Comparison of ENCODE assay signal across 12 cellular contexts in genomic region chr2:101124061-101124460, GRCh38. TPM values are rescaled to one million over a fixed set of nuclear protein-coding genes. Genes with fewer than 3 reads are reported as not detected.
DNase-seq lines count a peak whose midpoint lies in the region; ATAC-seq and TF ChIP-seq lines count a peak whose summit lies in the region.
"Had no signal": no experiment of that assay in that cellular context is flagged by ENCODE, and none has a peak within 500 bp of the region (broad histone marks: within the 10 kb centered on the region; RNA-seq: fewer than 3 reads in every experiment).

No MANE protein-coding gene starts in this region.

- H3K27ac ChIP-seq in GM23338 (ENCODE audit: low read depth) (no peak overlapping the region), skeletal muscle tissue (ENCODE audit: low read depth, low read length) (peak overlapping the region; percentile 70), MM.1S (ENCODE audit: low read length) (no peak overlapping the region)

- no peaks in the 10 kb centered on the region for H3F3A ChIP-seq in GM23338 (replicated peaks; ENCODE audit: low read depth)
- H3F3A ChIP-seq in MM.1S (ENCODE audit: insufficient read depth, low read length), result no peaks in the 10 kb centered on the region

- DNase-seq in GM23338 (ENCODE audit: low spot score) (no peak), fibroblast of villous mesenchyme (ENCODE audit: low read depth) (peak; percentile 65), MM.1S (no peak)
- DNase-seq: activated CD8-positive, alpha-beta memory T cell treated with anti-CD3 and anti-CD28 coated beads, Interleukin-2, amount 10 ng/mL, durations not matched to agents 7 days and 5 days; activated naive CD8-positive, alpha-beta T cell treated with anti-CD3 and anti-CD28 coated beads, Interleukin-2, amount 50 U/mL, for 24 hours; NCI-H82 had no signal

- no peaks in the 10 kb centered on the region for H3K9me3 Mint-ChIP-seq in GM23338
- H3K9me3 Mint-ChIP-seq: activated naive CD8-positive, alpha-beta T cell treated with anti-CD3 and anti-CD28 coated beads, Interleukin-2, amount 50 U/mL, for 24 hours had no signal

- H3K4me3 Mint-ChIP-seq in GM23338, result no peak overlapping the region
- H3K4me3 Mint-ChIP-seq: activated CD8-positive, alpha-beta memory T cell treated with anti-CD3 and anti-CD28 coated beads, Interleukin-2, amount 10 ng/mL, durations not matched to agents 7 days and 5 days; activated naive CD8-positive, alpha-beta T cell treated with anti-CD3 and anti-CD28 coated beads, Interleukin-2, amount 50 U/mL, for 24 hours had no signal

- H3K9ac ChIP-seq in skeletal muscle tissue (ENCODE audit: low read depth in 1 of 3, low read length in 3 of 3) (peak overlapping the region in 2 of 3 donors; percentile 23 to 58), MM.1S (ENCODE audit: low read length) (no peak overlapping the region)

- H3K9me2 ChIP-seq in GM23338 (ENCODE audit: insufficient read depth), result no peaks in the 10 kb centered on the region
- H3K9me2 ChIP-seq in MM.1S (replicated peaks; ENCODE audit: insufficient read depth, low read length), result no peaks in the 10 kb centered on the region

- peaks cover 4% of the 10 kb centered on the region for H3K27me3 Mint-ChIP-seq in GM23338 (ENCODE audit: insufficient read depth, low read depth, poor library complexity)
- H3K27me3 Mint-ChIP-seq: activated naive CD8-positive, alpha-beta T cell treated with anti-CD3 and anti-CD28 coated beads, Interleukin-2, amount 50 U/mL, for 24 hours had no signal

- H3K4me2 ChIP-seq in GM23338, result no peak overlapping the region
- no peak overlapping the region for H3K4me2 ChIP-seq in MM.1S (ENCODE audit: low read depth, low read length)

- H3K4me1 Mint-ChIP-seq in GM23338, result peaks cover 55% of the 10 kb centered on the region

- H3K4me1 ChIP-seq in GM23338 (ENCODE audit: insufficient read depth) (peaks cover 27% of the 10 kb centered on the region), skeletal muscle tissue (ENCODE audit: control insufficient read depth in 3 of 3, insufficient read depth in 3 of 3, low read length in 3 of 3) (peaks cover 64 to 72% (median 71%) of the 10 kb centered on the region in 3 donors), MM.1S (ENCODE audit: low read length) (no peaks in the 10 kb centered on the region)

- H3K36me3 Mint-ChIP-seq in GM23338 (ENCODE audit: low read depth), result peaks cover 9% of the 10 kb centered on the region
- H3K36me3 Mint-ChIP-seq: activated CD8-positive, alpha-beta memory T cell treated with anti-CD3 and anti-CD28 coated beads, Interleukin-2, amount 10 ng/mL, durations not matched to agents 7 days and 5 days had no signal

- no peaks in the 10 kb centered on the region for H3K36me3 ChIP-seq in GM23338 (ENCODE audit: insufficient read depth)
- no peaks in the 10 kb centered on the region for H3K36me3 ChIP-seq in skeletal muscle tissue (ENCODE audit: control insufficient read depth in 3 of 3, insufficient read depth in 3 of 3, low read length in 3 of 3)
- H3K36me3 ChIP-seq in MM.1S (replicated peaks; ENCODE audit: insufficient read depth, low read length), result no peaks in the 10 kb centered on the region

- TF ChIP-seq CTCF in GM23338 (conservative IDR thresholded peaks at IDR 0.05; ENCODE audit: low read depth in 2 of 2) (no peak), WI38 (IDR thresholded peaks at IDR 0.05; ENCODE audit: low read depth, low read length) (no peak), fibroblast of villous mesenchyme (IDR thresholded peaks at IDR 0.05; ENCODE audit: insufficient read depth, low read depth, low read length) (no peak), MM.1S (IDR thresholded peaks at IDR 0.05; ENCODE audit: low read length) (no peak)

- H2AFZ ChIP-seq in GM23338 (no peak overlapping the region), MM.1S (ENCODE audit: low read length) (no peak overlapping the region)

- ATAC-seq in GM23338 (peak; percentile 55; the same call in 2 of the 3 replicates), GM19328 (IDR thresholded peaks at IDR 0.05; ENCODE audit: unreplicated experiment) (no peak), GM18868 (IDR thresholded peaks at IDR 0.05; ENCODE audit: unreplicated experiment) (no peak), GM21447 (IDR thresholded peaks at IDR 0.05; ENCODE audit: unreplicated experiment) (no peak)
- ATAC-seq: activated CD8-positive, alpha-beta memory T cell treated with anti-CD3 and anti-CD28 coated beads, Interleukin-2, amount 10 ng/mL, durations not matched to agents 7 days and 5 days; activated naive CD8-positive, alpha-beta T cell treated with anti-CD3 and anti-CD28 coated beads, Interleukin-2, amount 50 U/mL, for 24 hours; left lobe of liver had no signal

- peaks cover 19% of the 10 kb centered on the region; the same call in 1 of the 2 replicates for H4K20me1 ChIP-seq in GM23338 (replicated peaks; ENCODE audit: insufficient read depth)
- no peaks in the 10 kb centered on the region for H4K20me1 ChIP-seq in MM.1S (ENCODE audit: insufficient read depth, low read length)

- no peak overlapping the region for H3K27ac Mint-ChIP-seq in GM23338
- H3K27ac Mint-ChIP-seq: activated CD8-positive, alpha-beta memory T cell treated with anti-CD3 and anti-CD28 coated beads, Interleukin-2, amount 10 ng/mL, durations not matched to agents 7 days and 5 days; activated naive CD8-positive, alpha-beta T cell treated with anti-CD3 and anti-CD28 coated beads, Interleukin-2, amount 50 U/mL, for 24 hours had no signal

- H3K9me3 ChIP-seq in skeletal muscle tissue (ENCODE audit: control insufficient read depth in 3 of 3, low read length in 3 of 3) (no peaks in the 10 kb centered on the region), MM.1S (replicated peaks; ENCODE audit: insufficient read depth, low read length) (no peaks in the 10 kb centered on the region)

- no peaks in the 10 kb centered on the region for H3K27me3 ChIP-seq in GM23338 (ENCODE audit: insufficient read depth)
- no peaks in the 10 kb centered on the region for H3K27me3 ChIP-seq in skeletal muscle tissue (ENCODE audit: control insufficient read depth in 3 of 3, insufficient read depth in 3 of 3, low read length in 3 of 3)
- no peaks in the 10 kb centered on the region for H3K27me3 ChIP-seq in MM.1S (replicated peaks; ENCODE audit: insufficient read depth, low read length)

- peaks cover 98% of the 10 kb centered on the region for H3K79me2 ChIP-seq in GM23338 (replicated peaks; ENCODE audit: insufficient read depth)
- H3K79me2 ChIP-seq in MM.1S (ENCODE audit: low read length), result no peaks in the 10 kb centered on the region

- H3K4me3 ChIP-seq in GM23338, result no peak overlapping the region
- H3K4me3 ChIP-seq in WI38 (ENCODE audit: low read depth, low read length), result peak overlapping the region; percentile 37
- H3K4me3 ChIP-seq in fibroblast of villous mesenchyme (ENCODE audit: low read depth, low read length), result no peak overlapping the region
- peak overlapping the region in 2 of 3 donors; percentile 11 to 29 for H3K4me3 ChIP-seq in skeletal muscle tissue (ENCODE audit: low read length in 3 of 3)
- H3K4me3 ChIP-seq in MM.1S (ENCODE audit: low read length), result no peak overlapping the region

TF ChIP-seq in GM23338, 12 proteins besides CTCF, POLR2A, EP300 and RAD21:
- TF ChIP-seq REST (IDR thresholded peaks at IDR 0.05; ENCODE audit: unreplicated experiment) (no peak), EZH2phosphoT487 (IDR thresholded peaks at IDR 0.05; ENCODE audit: unreplicated experiment) (no peak), JUNB (IDR thresholded peaks at IDR 0.05; ENCODE audit: unreplicated experiment) (no peak), NANOG (IDR thresholded peaks at IDR 0.05; ENCODE audit: borderline replicate concordance) (no peak), EZH2 (IDR thresholded peaks at IDR 0.05; ENCODE audit: low read depth, unreplicated experiment) (no peak), POLR2AphosphoS5 (IDR thresholded peaks at IDR 0.05; ENCODE audit: low read depth) (no peak), ZNF114 (CRISPR knock-in tag; IDR thresholded peaks at IDR 0.05) (no peak)

RNA-seq across cellular contexts. Expression of gene TBC1D8, which starts 27.1 kb away (rescaled TPM):
- 36.9 and 39.5 TPM in 2 replicates for total RNA-seq in GM23338 (2014; rRNA removed; shearing (Covaris generic))
- polyA plus RNA-seq in GM23338 (2016; fragmentation: Nextera tagmentation; extraction: Ambion mirVana), result 15.5 and 18.0 TPM in 2 replicates
- total RNA-seq in fibroblast of villous mesenchyme, result 10.6 and 13.4 TPM in 2 replicates
- total RNA-seq in skeletal muscle tissue, result 16.2 TPM

Comparison
In these comparisons a context has a peak if more than half of its experiments do, and no peak if none do; other contexts are left out.
1. H3K4me3 ChIP-seq: peak in WI38 (single experiment) and skeletal muscle tissue (2 of 3); none in GM23338 (single experiment), fibroblast of villous mesenchyme (single experiment) and MM.1S (single experiment).